8 cellular contexts compared by ENCODE assay signal in the genomic region with DNA sequence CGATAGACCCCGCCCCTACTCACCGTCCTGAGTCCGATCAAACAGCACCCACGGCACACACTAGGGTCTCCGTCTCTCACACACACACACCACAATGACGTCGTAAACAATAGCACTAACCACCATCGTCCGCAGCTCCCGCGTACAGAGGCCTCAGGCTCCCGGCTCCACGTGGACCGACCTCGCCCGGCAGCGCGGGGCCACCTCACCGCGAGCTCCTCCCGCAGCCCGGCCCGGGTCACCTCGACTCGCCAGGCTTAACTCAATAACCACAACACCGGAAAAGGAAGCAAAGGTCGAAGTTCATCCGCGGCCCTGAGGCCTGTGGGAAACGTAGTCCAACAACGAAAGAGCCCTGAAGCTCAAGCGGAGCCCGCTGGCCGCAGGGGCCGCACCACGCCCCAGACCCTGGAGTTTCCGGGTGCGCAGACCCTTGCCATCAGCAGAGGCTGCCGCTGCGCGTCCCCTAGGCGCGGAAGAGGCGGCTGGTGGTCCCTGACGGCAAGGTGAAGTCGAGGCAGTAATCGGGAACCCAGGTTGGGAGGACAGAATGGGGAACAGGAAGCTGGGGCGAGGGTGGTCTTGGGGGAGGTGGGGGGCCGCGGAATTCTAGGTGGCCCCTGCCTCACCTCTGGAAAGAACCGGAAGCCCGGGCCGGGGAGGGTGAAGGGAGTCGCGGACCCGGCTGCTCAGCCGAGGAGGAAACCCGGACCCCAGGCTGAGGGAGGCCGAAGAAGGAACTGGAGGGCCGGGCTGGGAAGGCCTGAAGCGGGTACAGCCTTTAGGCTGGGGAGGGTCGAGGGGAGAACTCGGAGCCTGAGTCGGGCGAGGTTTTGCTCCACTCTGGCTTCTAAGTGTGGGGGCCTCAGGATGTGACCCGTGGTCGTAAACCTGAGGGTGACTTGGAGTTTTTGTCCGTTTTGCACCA. TPM values are rescaled to one million over a fixed set of nuclear protein-coding genes. Genes with fewer than 3 reads are reported as not detected.
DNase-seq lines count a peak whose midpoint lies in the region; ATAC-seq, FAIRE-seq and TF ChIP-seq lines count a peak whose summit lies in the region.

A gene (minus strand): TSS at position 273 of the 928 bp plus-strand sequence. CDS start 946 bp downstream, outside the sequence.

- no peak for TF ChIP-seq CTCF in AG10803 (conservative IDR thresholded peaks at IDR 0.05; ENCODE audit: low read length)
- no peak for TF ChIP-seq CTCF in keratinocyte (optimal IDR thresholded peaks at IDR 0.05 in 1 of 3, IDR thresholded peaks at IDR 0.05 in 1 of 3, conservative IDR thresholded peaks at IDR 0.05 in 1 of 3; ENCODE audit: extremely low read depth in 1 of 3, insufficient read depth in 2 of 3, low read length in 3 of 3)

- H3K9me3 ChIP-seq in keratinocyte (ENCODE audit: control insufficient read depth, low read depth, low read length) = no peaks in the 10 kb centered on the region

- ATAC-seq in GM19025 (IDR thresholded peaks at IDR 0.05; ENCODE audit: low read depth, unreplicated experiment) (peak; percentile 85), HG03342 (IDR thresholded peaks at IDR 0.05; ENCODE audit: unreplicated experiment) (peak; percentile 90)
- peak; percentile 95 to 96 for ATAC-seq in activated CD4-positive, CD25-positive, alpha-beta regulatory T cell treated with anti-CD3 and anti-CD28 coated beads, Interleukin-2, amount 50 U/mL, for 24 hours

- no peaks in the 10 kb centered on the region for H3K27me3 ChIP-seq in keratinocyte (ENCODE audit: control insufficient read depth, extremely low read depth, insufficient read depth, low read length)

- peak; percentile 32 for FAIRE-seq in keratinocyte (lab: Jason Lieb, UNC)

- dilution Hi-C loops in keratinocyte (cut with MboI; ENCODE audit: extremely low pct_ligation_motif_present, low sequenced_read_pairs) = no loop called here

- no peaks in the 10 kb centered on the region for H3K9me1 ChIP-seq in keratinocyte (ENCODE audit: control insufficient read depth, extremely low read depth, insufficient read depth, low read length)

- H3K4me1 ChIP-seq in keratinocyte (ENCODE audit: control insufficient read depth, extremely low read depth, insufficient read depth, low read length) = peaks cover 4% of the 10 kb centered on the region

- H3K27ac ChIP-seq in keratinocyte (ENCODE audit: control insufficient read depth, insufficient read depth, low read length) = peak within 1 kb of the TSS; percentile 90

- DNase-seq in AG10803 (ENCODE audit: low read depth) (peak; percentile 84), NCI-H446 (lab: John Stamatoyannopoulos, UW) (peak; percentile 67 to 85), cerebellar cortex (ENCODE audit: low spot score) (peak; percentile 97), keratinocyte (ENCODE audit: low read depth, low spot score) (peak; percentile 40)
- peak; percentile 62 for DNase-seq in stimulated activated CD4-positive, alpha-beta T cell treated with anti-CD3 and anti-CD28 coated beads, Interleukin-15, amount 100 ng/mL, for 1 hour (ENCODE audit: low read depth in 1 of 2, low spot score in 1 of 2)

- H3K36me3 ChIP-seq in keratinocyte (ENCODE audit: control insufficient read depth in 2 of 2, extremely low read depth in 1 of 2, insufficient read depth in 2 of 2, low read length in 2 of 2) = peaks cover 9 to 10% of the 10 kb centered on the region in 2 experiments

- peak within 1 kb of the TSS; percentile 93 for H3K4me2 ChIP-seq in keratinocyte (ENCODE audit: control insufficient read depth, extremely low read depth, insufficient read depth, low read depth, low read length)

- H3K9ac ChIP-seq in keratinocyte (ENCODE audit: control insufficient read depth, extremely low read depth, insufficient read depth, low read length) = peak within 1 kb of the TSS; percentile 94

- H4K20me1 ChIP-seq in keratinocyte (ENCODE audit: control insufficient read depth, extremely low read depth, insufficient read depth, low read length) = no peaks in the 10 kb centered on the region

- H3K4me3 ChIP-seq in AG10803 (ENCODE audit: low read length) (peak within 1 kb of the TSS; percentile 98), keratinocyte (ENCODE audit: control insufficient read depth in 2 of 3, extremely low read depth in 1 of 3, insufficient read depth in 2 of 3, low read depth in 1 of 3, low read length in 3 of 3) (peak within 1 kb of the TSS; percentile 60 to 97 (median 89))

- H2AFZ ChIP-seq in keratinocyte (ENCODE audit: control insufficient read depth, low read length) = peak within 1 kb of the TSS; percentile 100

- peaks cover 48% of the 10 kb centered on the region for H3K79me2 ChIP-seq in keratinocyte (ENCODE audit: control insufficient read depth, insufficient read depth, low read length)

RNA-seq across cellular contexts. Expression of the gene that starts here (rescaled TPM):
- 3.4 to 5.5 TPM (median 4.5 TPM) in 3 replicates for polyA plus RNA-seq in keratinocyte
- polyA plus RNA-seq in keratinocyte (2011; ENCODE audit: low read depth) = 6.6 TPM
- polyA plus RNA-seq in keratinocyte (2011; cell fraction: cytosol; rRNA removed) = 1.7 and 3.4 TPM in 2 replicates
- polyA plus RNA-seq in keratinocyte (2011; cell fraction: nucleus; rRNA removed) = 12.1 and 13.7 TPM in 2 replicates
- 3.5 and 3.8 TPM in 2 replicates for polyA plus RNA-seq in keratinocyte (2012; ENCODE audit: low replicate concordance)
- 3.9 to 8.4 TPM (median 5.4 TPM) in 3 replicates for polyA minus RNA-seq in keratinocyte
- 6.1 TPM for polyA minus RNA-seq in keratinocyte (2011; cell fraction: cytosol; rRNA and poly(A)+ RNA removed)
- polyA minus RNA-seq in keratinocyte (2011; cell fraction: nucleus; rRNA and poly(A)+ RNA removed) = 4.1 and 7.1 TPM in 2 replicates

Comparison
In these comparisons a context has a peak if more than half of its experiments do, and no peak if none do; other contexts are left out.
1. Peak in every context shown above with its lines: DNase-seq, ATAC-seq, H3K4me3 ChIP-seq and H3K27ac ChIP-seq.
2. DNase-seq: peak in every context shown above with its lines; median percentile 97 in cerebellar cortex; 84 in AG10803; 76 in NCI-H446; 62 in stimulated activated CD4-positive, alpha-beta T cell treated with anti-CD3 and anti-CD28 coated beads, Interleukin-15, amount 100 ng/mL, for 1 hour; 40 in keratinocyte.